ENCODE assay signal across 8 cellular contexts in genomic region chr5:43066799-43067741, GRCh38. TPM values are rescaled to one million over a fixed set of nuclear protein-coding genes. Genes with fewer than 3 reads are reported as not detected.
DNase-seq lines count a peak whose midpoint lies in the region; ATAC-seq, FAIRE-seq and TF ChIP-seq lines count a peak whose summit lies in the region.

No MANE protein-coding gene starts in this region.

- H3K4me3 Mint-ChIP-seq in T-helper 17 cell: peak overlapping the region; percentile 96

- TF ChIP-seq POLR2A in GM12891 (IDR thresholded peaks at IDR 0.05; ENCODE audit: low read depth, low read length): peak; percentile 74

- H3K9me3 ChIP-seq in T-helper 17 cell (ENCODE audit: control insufficient read depth, low read length, poor library complexity, severe bottlenecking) (no peaks in the 10 kb centered on the region), ascending aorta (no peaks in the 10 kb centered on the region)

- H3K4me1 Mint-ChIP-seq in T-helper 17 cell: peaks cover 40% of the 10 kb centered on the region

- H3K27ac Mint-ChIP-seq in T-helper 17 cell: peak overlapping the region; percentile 99

- no peaks in the 10 kb centered on the region for H3K27me3 Mint-ChIP-seq in T-helper 17 cell

- H3K4me3 ChIP-seq in ascending aorta: peak overlapping the region; percentile 87 to 90

- intact Hi-C loops in ascending aorta (cut with DNase I): loop anchor here (1.0 to 10.0 kb wide), 7 partner anchors 38 to 1162 kb away; partner anchors contain the start of genes HMGCS1, RIMOC1 and TMEM267

- H3K36me3 ChIP-seq in ascending aorta: peaks cover 5 to 12% of the 10 kb centered on the region in 2 donors

- H3K27me3 ChIP-seq in ascending aorta: no peaks in the 10 kb centered on the region

- DNase-seq in GM12891 (ENCODE audit: insufficient read length, low spot score) (peak; percentile 42), NCI-H1694 (lab: John Stamatoyannopoulos, UW) (peak; percentile 91), T-helper 17 cell (peak; percentile 65 to 91 (median 74)), ascending aorta (ENCODE audit: low spot score in 2 of 2) (peak; percentile 67 to 95), hepatic stellate cell (ENCODE audit: low spot score) (peak; percentile 59), retina (peak; percentile 96), D721Med (ENCODE audit: insufficient read length, low spot score) (no peak)

- peaks cover 5% of the 10 kb centered on the region for H3K36me3 Mint-ChIP-seq in T-helper 17 cell (ENCODE audit: low read depth)

- FAIRE-seq in GM12891 (lab: Jason Lieb, UNC): peak; percentile 87
- FAIRE-seq in D721Med (lab: Jason Lieb, UNC): no peak

- H3K27ac ChIP-seq in ascending aorta: peak overlapping the region; percentile 99 to 100

- ATAC-seq in HG02798 (IDR thresholded peaks at IDR 0.05; ENCODE audit: poor library complexity, unreplicated experiment) (peak; percentile 57), T-helper 17 cell (peak; percentile 58)

- TF ChIP-seq CTCF in ascending aorta (IDR thresholded peaks at IDR 0.05) (no peak), D721Med (IDR thresholded peaks at IDR 0.05; ENCODE audit: insufficient read depth, missing control alignments) (no peak)

- peaks cover 0 to 26% of the 10 kb centered on the region in 2 donors for H3K4me1 ChIP-seq in ascending aorta

TF ChIP-seq in GM12891, 5 proteins besides CTCF, POLR2A, EP300 and RAD21:
- TF ChIP-seq POU2F2 (IDR thresholded peaks at IDR 0.05; ENCODE audit: low read depth, low read length) (peak; percentile 83), TAF1 (IDR thresholded peaks at IDR 0.05; ENCODE audit: low read depth, low read length) (peak; percentile 88), SPI1 (IDR thresholded peaks at IDR 0.05; ENCODE audit: low read depth, low read length) (no peak), PAX5 (IDR thresholded peaks at IDR 0.05; ENCODE audit: insufficient read depth, low read length, severe bottlenecking) (no peak), POLR2AphosphoS5 (IDR thresholded peaks at IDR 0.05; ENCODE audit: low read depth, low read length) (peak; percentile 75)

RNA-seq across cellular contexts. Expression of gene ANXA2R, which starts 27.0 kb away (rescaled TPM):
- polyA plus RNA-seq in GM12891 (2012; ENCODE audit: low read depth, missing spikeins): 2.3 TPM
- total RNA-seq in T-helper 17 cell (10 to 100 TPM; 33.0 to 44.0 TPM), ascending aorta (5.1 TPM)

RNA-seq across cellular contexts. Expression of gene ZNF131, which starts 53.6 kb away (rescaled TPM):
- polyA plus RNA-seq in GM12891 (2012; ENCODE audit: low read depth, missing spikeins): 15.1 TPM
- total RNA-seq in T-helper 17 cell (10 to 100 TPM; 68.0 to 69.9 TPM), ascending aorta (61.2 TPM)
